ENCODE assay signal across 9 cellular contexts in the genomic region with DNA sequence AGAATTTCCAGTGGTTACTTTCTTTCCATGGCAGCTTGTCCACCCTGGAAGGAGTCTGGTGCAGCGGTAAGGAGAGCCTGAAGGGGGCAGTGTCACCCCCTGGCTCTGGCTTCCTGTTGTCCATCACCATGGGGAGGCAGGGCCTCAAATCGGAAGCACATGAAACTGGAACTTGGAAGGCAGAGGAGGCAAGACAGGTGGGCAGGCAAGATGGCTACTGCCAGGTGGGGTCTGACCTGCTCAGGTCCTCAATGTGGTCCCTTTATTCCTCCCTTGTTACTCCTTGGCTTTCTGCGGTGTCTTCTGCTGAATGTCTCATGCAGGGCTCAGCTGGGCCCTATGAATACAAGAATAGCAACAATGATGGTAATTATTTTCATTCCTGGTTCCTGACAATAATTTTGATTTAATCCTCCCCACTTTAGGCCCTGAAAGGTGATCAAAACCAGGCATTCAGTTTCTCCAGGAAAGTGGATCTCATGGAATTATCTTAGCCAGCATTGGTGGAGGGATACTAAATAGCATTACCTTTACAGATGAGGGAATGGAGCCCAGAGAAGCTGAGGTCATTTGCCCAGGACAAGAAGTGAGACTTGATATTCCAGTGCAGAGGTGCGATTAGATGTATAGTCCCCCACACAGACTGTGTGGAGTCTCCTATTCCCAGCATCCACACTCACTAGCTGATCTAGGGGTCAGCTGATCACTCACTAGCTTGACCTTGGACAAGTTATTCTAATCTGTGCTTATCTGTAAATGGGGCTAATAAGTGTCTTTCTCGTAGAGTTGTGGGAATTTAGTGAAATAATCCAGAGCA. TPM values are rescaled to one million over a fixed set of nuclear protein-coding genes. Genes with fewer than 3 reads are reported as not detected.
A peak's percentile ranks its signal among the peaks of the same experiment; 100 is the strongest.
DNase-seq lines count a peak whose midpoint lies in the region; TF ChIP-seq lines count a peak whose summit lies in the region.
"Had no signal": no experiment of that assay in that cellular context is flagged by ENCODE, and none has a peak within 500 bp of the region (broad histone marks: within the 10 kb centered on the region; RNA-seq: fewer than 3 reads in every experiment).

No MANE protein-coding gene starts in this region.

- DNase-seq in NCI-H2107 (lab: John Stamatoyannopoulos, UW) (peak; percentile 23), NCI-H2107 treated with DMSO at 0.1 percent for 48 hours (lab: John Stamatoyannopoulos, UW; ENCODE audit: unreplicated experiment) (no peak), HEK293T (ENCODE audit: extremely low spot score) (peak; percentile 81), SK-N-DZ (ENCODE audit: low spot score) (peak; percentile 61), pons (ENCODE audit: low spot score) (no peak), epidermal melanocyte (ENCODE audit: insufficient read length, low spot score) (no peak)
- no peak for DNase-seq in effector CD4-positive, alpha-beta T cell

- no peak overlapping the region for H3K4me3 ChIP-seq in iPS-18a (ENCODE audit: low read length)
- H3K4me3 ChIP-seq: BLaER1 treated with 17β-estradiol and CSF1 and Interleukin-3, amounts not matched to agents 10 nM and 100 nM had no signal

- POLR2A ChIA-PET in HEK293T (lab: Yijun Ruan, JAX) = no interaction called here

- no peaks in the 10 kb centered on the region for H3K27me3 ChIP-seq in iPS-18a (ENCODE audit: control insufficient read depth, insufficient read depth, low read length)
- H3K27me3 ChIP-seq: BLaER1 treated with 17β-estradiol and CSF1 and Interleukin-3, amounts not matched to agents 10 nM and 100 nM had no signal

- peak overlapping the region; percentile 16 for H3K27ac ChIP-seq in iPS-18a (ENCODE audit: low read length)
- H3K27ac ChIP-seq: BLaER1 treated with 17β-estradiol and CSF1 and Interleukin-3, amounts not matched to agents 10 nM and 100 nM had no signal

- CTCF ChIA-PET in HEK293T (lab: Yijun Ruan, JAX) = interaction anchor here (0.9 to 1.6 kb wide), 7 partner anchors 9 to 151 kb away, joined by 3 to 5 read pairs (median 3); no protein-coding TSS in a partner anchor

- H3K4me1 ChIP-seq in iPS-18a (ENCODE audit: control insufficient read depth, low read depth, low read length) = peaks cover 6% of the 10 kb centered on the region

- H3K9me3 ChIP-seq in iPS-18a (ENCODE audit: control insufficient read depth, low read depth, low read length) = no peaks in the 10 kb centered on the region

- no peaks in the 10 kb centered on the region for H3K36me3 ChIP-seq in iPS-18a (ENCODE audit: control insufficient read depth, low read depth, low read length)

- no peak overlapping the region for H3K9ac ChIP-seq in iPS-18a (ENCODE audit: low read length)
- H3K9ac ChIP-seq: BLaER1 treated with 17β-estradiol and CSF1 and Interleukin-3, amounts not matched to agents 10 nM and 100 nM had no signal

TF ChIP-seq in HEK293T, 16 proteins besides CTCF, POLR2A, EP300 and RAD21:
- TF ChIP-seq, protein P1, sequence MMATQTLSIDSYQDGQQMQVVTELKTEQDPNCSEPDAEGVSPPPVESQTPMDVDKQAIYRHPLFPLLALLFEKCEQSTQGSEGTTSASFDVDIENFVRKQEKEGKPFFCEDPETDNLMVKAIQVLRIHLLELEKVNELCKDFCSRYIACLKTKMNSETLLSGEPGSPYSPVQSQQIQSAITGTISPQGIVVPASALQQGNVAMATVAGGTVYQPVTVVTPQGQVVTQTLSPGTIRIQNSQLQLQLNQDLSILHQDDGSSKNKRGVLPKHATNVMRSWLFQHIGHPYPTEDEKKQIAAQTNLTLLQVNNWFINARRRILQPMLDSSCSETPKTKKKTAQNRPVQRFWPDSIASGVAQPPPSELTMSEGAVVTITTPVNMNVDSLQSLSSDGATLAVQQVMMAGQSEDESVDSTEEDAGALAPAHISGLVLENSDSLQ (IDR thresholded peaks at IDR 0.05) = peak; percentile 72
- no peak for TF ChIP-seq HDGF (IDR thresholded peaks at IDR 0.05; ENCODE audit: borderline replicate concordance)

RNA-seq across cellular contexts. Expression of a gene that starts 17.6 kb away (rescaled TPM):
- 5.7 TPM in 2 replicates for polyA plus RNA-seq in SK-N-DZ (2014; cell fraction: cytosol; rRNA removed)
- 4.5 and 6.7 TPM in 2 replicates for polyA plus RNA-seq in SK-N-DZ (2014; cell fraction: nucleus; rRNA removed)

RNA-seq across cellular contexts. Expression of a gene that starts 29.0 kb away (rescaled TPM):
- polyA plus RNA-seq in SK-N-DZ (2014; cell fraction: cytosol; rRNA removed) = 138 and 182 TPM in 2 replicates
- 121 and 145 TPM in 2 replicates for polyA plus RNA-seq in SK-N-DZ (2014; cell fraction: nucleus; rRNA removed)

RNA-seq across cellular contexts. Expression of a gene that starts 49.8 kb away (rescaled TPM):
- 3.1 and 4.7 TPM in 2 replicates for polyA plus RNA-seq in SK-N-DZ (2014; cell fraction: cytosol; rRNA removed)
- 2.7 and 3.0 TPM in 2 replicates for polyA plus RNA-seq in SK-N-DZ (2014; cell fraction: nucleus; rRNA removed)

Comparison
In these comparisons a context has a peak if more than half of its experiments do, and no peak if none do; other contexts are left out.
1. DNase-seq: peak in NCI-H2107 (single experiment), HEK293T (single experiment) and SK-N-DZ (single experiment); none in NCI-H2107 treated with DMSO at 0.1 percent for 48 hours (single experiment), pons (single experiment), effector CD4-positive, alpha-beta T cell (single experiment) and epidermal melanocyte (single experiment).